Comparison of ENCODE assay signal across 22 cellular contexts in genomic region chr14:97408503-97408902, GRCh38.
DNase-seq lines count a peak whose midpoint lies in the region; ATAC-seq and TF ChIP-seq lines count a peak whose summit lies in the region.
"Had no signal": no experiment of that assay in that cellular context is flagged by ENCODE, and none has a peak within 500 bp of the region (broad histone marks: within the 10 kb centered on the region; RNA-seq: fewer than 3 reads in every experiment).

No MANE protein-coding gene starts in this region.

- H3K27me3 Mint-ChIP-seq in T-helper 1 cell treated with Interleukin-12 subunit alpha and Interleukin-12 subunit beta and Interleukin-4 antibody, amounts not matched to agents 30 μg/mL and 1 μg/mL, for 36 hours (ENCODE audit: low read depth): no peaks in the 10 kb centered on the region
- peaks cover 6% of the 10 kb centered on the region in 2 donors for H3K27me3 Mint-ChIP-seq in natural killer cell treated with Interleukin-12 subunit alpha and Interleukin-12 subunit beta and Interleukin-15 and Interleukin-18, amount 100 ng/mL, for 72 hours
- H3K27me3 Mint-ChIP-seq in natural killer cell (ENCODE audit: low read depth in 2 of 2): peaks cover 7 to 16% of the 10 kb centered on the region in 2 donors
- H3K27me3 Mint-ChIP-seq in activated T-helper 2 cell treated with anti-CD3 and anti-CD28 coated beads, Interferon-gamma antibody, Interleukin-2, Interleukin-4, amounts not matched to agents 10 μg/mL and 5 μg/mL and 100 μg/mL, durations not matched to agents 14 hours and 24 hours and 36 hours (ENCODE audit: low read depth): no peaks in the 10 kb centered on the region
- peaks cover 9% of the 10 kb centered on the region for H3K27me3 Mint-ChIP-seq in stimulated activated naive CD8-positive, alpha-beta T cell treated with anti-CD3 and anti-CD28 coated beads, Interleukin-15, amount 100 ng/mL, for 72 hours

- H3K9me3 Mint-ChIP-seq in T-helper 1 cell treated with Interleukin-12 subunit alpha and Interleukin-12 subunit beta and Interleukin-4 antibody, amounts not matched to agents 30 μg/mL and 1 μg/mL, for 36 hours: no peaks in the 10 kb centered on the region
- no peaks in the 10 kb centered on the region for H3K9me3 Mint-ChIP-seq in natural killer cell treated with Interleukin-12 subunit alpha and Interleukin-12 subunit beta and Interleukin-15 and Interleukin-18, amount 100 ng/mL, for 72 hours
- H3K9me3 Mint-ChIP-seq in natural killer cell: no peaks in the 10 kb centered on the region
- no peaks in the 10 kb centered on the region for H3K9me3 Mint-ChIP-seq in activated T-helper 2 cell treated with anti-CD3 and anti-CD28 coated beads, Interferon-gamma antibody, Interleukin-2, Interleukin-4, amounts not matched to agents 10 μg/mL and 5 μg/mL and 100 μg/mL, durations not matched to agents 14 hours and 24 hours and 36 hours
- no peaks in the 10 kb centered on the region for H3K9me3 Mint-ChIP-seq in stimulated activated naive CD8-positive, alpha-beta T cell treated with anti-CD3 and anti-CD28 coated beads, Interleukin-15, amount 100 ng/mL, for 72 hours
- H3K9me3 Mint-ChIP-seq: mesothelial cell of epicardium; naive thymus-derived CD8-positive, alpha-beta T cell; WTC11 had no signal

- no peak for TF ChIP-seq CTCF in natural killer cell (IDR thresholded peaks at IDR 0.05)

- intact Hi-C loops in natural killer cell (cut with micrococcal nuclease): no loop called here
- intact Hi-C loops in activated T-helper 2 cell treated with anti-CD3 and anti-CD28 coated beads, Interferon-gamma antibody, Interleukin-2, Interleukin-4, amounts not matched to agents 10 μg/mL and 5 μg/mL and 100 μg/mL, durations not matched to agents 14 hours and 24 hours and 36 hours (cut with micrococcal nuclease): loop anchor here (2.0 to 10.0 kb wide), 7 partner anchors 102 to 1856 kb away; no protein-coding TSS in a partner anchor

- peak overlapping the region; percentile 60 for H3K27ac Mint-ChIP-seq in T-helper 1 cell treated with Interleukin-12 subunit alpha and Interleukin-12 subunit beta and Interleukin-4 antibody, amounts not matched to agents 30 μg/mL and 1 μg/mL, for 36 hours
- H3K27ac Mint-ChIP-seq in natural killer cell treated with Interleukin-12 subunit alpha and Interleukin-12 subunit beta and Interleukin-15 and Interleukin-18, amount 100 ng/mL, for 72 hours: peak overlapping the region in 1 of 2 donors; percentile 73
- H3K27ac Mint-ChIP-seq in natural killer cell: no peak overlapping the region
- peak overlapping the region; percentile 92 for H3K27ac Mint-ChIP-seq in activated T-helper 2 cell treated with anti-CD3 and anti-CD28 coated beads, Interferon-gamma antibody, Interleukin-2, Interleukin-4, amounts not matched to agents 10 μg/mL and 5 μg/mL and 100 μg/mL, durations not matched to agents 14 hours and 24 hours and 36 hours
- H3K27ac Mint-ChIP-seq in stimulated activated naive CD8-positive, alpha-beta T cell treated with anti-CD3 and anti-CD28 coated beads, Interleukin-15, amount 100 ng/mL, for 72 hours: peak overlapping the region; percentile 93 to 95
- H3K27ac Mint-ChIP-seq: HFFc6, mesothelial cell of epicardium had no signal

- peak in 1 of 2 donors; percentile 50 for ATAC-seq in natural killer cell treated with Interleukin-12 subunit alpha and Interleukin-12 subunit beta and Interleukin-15 and Interleukin-18, amount 100 ng/mL, for 72 hours
- no peak for ATAC-seq in natural killer cell
- peak; percentile 59 for ATAC-seq in stimulated activated naive CD8-positive, alpha-beta T cell treated with anti-CD3 and anti-CD28 coated beads, Interleukin-15, amount 100 ng/mL, for 72 hours
- no peak for ATAC-seq in HG03280 (IDR thresholded peaks at IDR 0.05; ENCODE audit: unreplicated experiment)
- ATAC-seq: HepG2 had no signal

- peak overlapping the region; percentile 47 for H3K4me3 Mint-ChIP-seq in T-helper 1 cell treated with Interleukin-12 subunit alpha and Interleukin-12 subunit beta and Interleukin-4 antibody, amounts not matched to agents 30 μg/mL and 1 μg/mL, for 36 hours
- H3K4me3 Mint-ChIP-seq in natural killer cell treated with Interleukin-12 subunit alpha and Interleukin-12 subunit beta and Interleukin-15 and Interleukin-18, amount 100 ng/mL, for 72 hours: peak overlapping the region; percentile 68
- no peak overlapping the region for H3K4me3 Mint-ChIP-seq in natural killer cell
- H3K4me3 Mint-ChIP-seq in activated T-helper 2 cell treated with anti-CD3 and anti-CD28 coated beads, Interferon-gamma antibody, Interleukin-2, Interleukin-4, amounts not matched to agents 10 μg/mL and 5 μg/mL and 100 μg/mL, durations not matched to agents 14 hours and 24 hours and 36 hours (ENCODE audit: low read depth): peak overlapping the region; percentile 6
- H3K4me3 Mint-ChIP-seq in stimulated activated naive CD8-positive, alpha-beta T cell treated with anti-CD3 and anti-CD28 coated beads, Interleukin-15, amount 100 ng/mL, for 72 hours: peak overlapping the region; percentile 57 to 60
- H3K4me3 Mint-ChIP-seq: HFFc6, mesothelial cell of epicardium, WTC11 had no signal

- peaks cover 28% of the 10 kb centered on the region for H3K4me1 Mint-ChIP-seq in T-helper 1 cell treated with Interleukin-12 subunit alpha and Interleukin-12 subunit beta and Interleukin-4 antibody, amounts not matched to agents 30 μg/mL and 1 μg/mL, for 36 hours (ENCODE audit: low read depth)
- H3K4me1 Mint-ChIP-seq in natural killer cell treated with Interleukin-12 subunit alpha and Interleukin-12 subunit beta and Interleukin-15 and Interleukin-18, amount 100 ng/mL, for 72 hours (ENCODE audit: low read depth in 2 of 2): peaks cover 10 to 19% of the 10 kb centered on the region in 2 donors
- peaks cover 10 to 16% of the 10 kb centered on the region in 2 donors for H3K4me1 Mint-ChIP-seq in natural killer cell
- peaks cover 31% of the 10 kb centered on the region for H3K4me1 Mint-ChIP-seq in activated T-helper 2 cell treated with anti-CD3 and anti-CD28 coated beads, Interferon-gamma antibody, Interleukin-2, Interleukin-4, amounts not matched to agents 10 μg/mL and 5 μg/mL and 100 μg/mL, durations not matched to agents 14 hours and 24 hours and 36 hours (ENCODE audit: low read depth)
- peaks cover 9% of the 10 kb centered on the region for H3K4me1 Mint-ChIP-seq in stimulated activated naive CD8-positive, alpha-beta T cell treated with anti-CD3 and anti-CD28 coated beads, Interleukin-15, amount 100 ng/mL, for 72 hours
- H3K4me1 Mint-ChIP-seq: WTC11 had no signal

- DNase-seq in T-helper 1 cell: no peak
- DNase-seq in natural killer cell treated with Interleukin-12 subunit alpha and Interleukin-12 subunit beta and Interleukin-15 and Interleukin-18, amount 100 ng/mL, for 72 hours (ENCODE audit: low spot score): no peak
- no peak for DNase-seq in natural killer cell
- DNase-seq in activated T-helper 2 cell treated with anti-CD3 and anti-CD28 coated beads, Interferon-gamma antibody, Interleukin-2, Interleukin-4, amounts not matched to agents 10 μg/mL and 5 μg/mL and 100 μg/mL, durations not matched to agents 14 hours and 24 hours and 36 hours (ENCODE audit: low spot score): no peak
- no peak for DNase-seq in stimulated activated naive CD8-positive, alpha-beta T cell treated with anti-CD3 and anti-CD28 coated beads, Interleukin-15, amount 100 ng/mL, for 72 hours
- no peak for DNase-seq in COLO668 (lab: John Stamatoyannopoulos, UW; ENCODE audit: unreplicated experiment)
- DNase-seq: colonic mucosa, DMS 273 treated with DMSO at 0.1 percent for 48 hours, GOT3, HFFc6, Kasumi-1, NCI-H1436 treated with DMSO at 0.1 percent for 48 hours, NCI-H446 treated with DMSO at 0.1 percent for 48 hours, OCI-M1, SK-N-SH, T1000 had no signal

- no peaks in the 10 kb centered on the region for H3K36me3 Mint-ChIP-seq in T-helper 1 cell treated with Interleukin-12 subunit alpha and Interleukin-12 subunit beta and Interleukin-4 antibody, amounts not matched to agents 30 μg/mL and 1 μg/mL, for 36 hours (ENCODE audit: low read depth)
- H3K36me3 Mint-ChIP-seq in natural killer cell treated with Interleukin-12 subunit alpha and Interleukin-12 subunit beta and Interleukin-15 and Interleukin-18, amount 100 ng/mL, for 72 hours: no peaks in the 10 kb centered on the region
- H3K36me3 Mint-ChIP-seq in natural killer cell: no peaks in the 10 kb centered on the region
- H3K36me3 Mint-ChIP-seq in activated T-helper 2 cell treated with anti-CD3 and anti-CD28 coated beads, Interferon-gamma antibody, Interleukin-2, Interleukin-4, amounts not matched to agents 10 μg/mL and 5 μg/mL and 100 μg/mL, durations not matched to agents 14 hours and 24 hours and 36 hours (ENCODE audit: low read depth): no peaks in the 10 kb centered on the region
- H3K36me3 Mint-ChIP-seq: mesothelial cell of epicardium, WTC11 had no signal

Comparison
In these comparisons a context has a peak if more than half of its experiments do, and no peak if none do; other contexts are left out.
1. H3K27ac Mint-ChIP-seq: peak in T-helper 1 cell treated with Interleukin-12 subunit alpha and Interleukin-12 subunit beta and Interleukin-4 antibody, amounts not matched to agents 30 μg/mL and 1 μg/mL, for 36 hours (single experiment), activated T-helper 2 cell treated with anti-CD3 and anti-CD28 coated beads, Interferon-gamma antibody, Interleukin-2, Interleukin-4, amounts not matched to agents 10 μg/mL and 5 μg/mL and 100 μg/mL, durations not matched to agents 14 hours and 24 hours and 36 hours (single experiment) and stimulated activated naive CD8-positive, alpha-beta T cell treated with anti-CD3 and anti-CD28 coated beads, Interleukin-15, amount 100 ng/mL, for 72 hours (2 of 2); none in natural killer cell (0 of 2).